ENCODE assay signal across 9 cellular contexts in genomic region chr12:96343347-96343954, GRCh38. TPM values are rescaled to one million over a fixed set of nuclear protein-coding genes. Genes with fewer than 3 reads are reported as not detected.
DNase-seq lines count a peak whose midpoint lies in the region; ATAC-seq, FAIRE-seq and TF ChIP-seq lines count a peak whose summit lies in the region.
"Had no signal": no experiment of that assay in that cellular context is flagged by ENCODE, and none has a peak within 500 bp of the region (broad histone marks: within the 10 kb centered on the region; RNA-seq: fewer than 3 reads in every experiment).

No MANE protein-coding gene starts in this region.

- WGBS in transverse colon (ENCODE audit: low coverage in 1 of 2), 2 donors, result 89 to 90% methylated on average over 2 to 3 of the region's 3 CpGs

- in situ Hi-C loops in transverse colon (cut with MboI; ENCODE audit: low pct_ligation_motif_present in 1 of 4, low pct_unique_long_range_greater_than_20kb in 1 of 4, low sequenced_read_pairs in 3 of 4), result no loop called here

- TF ChIP-seq CTCF in endothelial cell (IDR thresholded peaks at IDR 0.05; ENCODE audit: unreplicated experiment) (no peak), transverse colon (IDR thresholded peaks at IDR 0.05) (no peak)

- peaks cover 0 to 10% (median 3%) of the 10 kb centered on the region in 4 donors for H3K36me3 ChIP-seq in transverse colon

- H3K4me3 ChIP-seq in Jurkat, Clone E6-1 (ENCODE audit: low read length), result no peak overlapping the region
- no peak overlapping the region for H3K4me3 ChIP-seq in transverse colon

- TF ChIP-seq EP300 in transverse colon (IDR thresholded peaks at IDR 0.05; ENCODE audit: low read depth), result no peak

- H3K27me3 ChIP-seq in transverse colon, result no peaks in the 10 kb centered on the region

- peak; percentile 85 for ATAC-seq in GM18498 (IDR thresholded peaks at IDR 0.05; ENCODE audit: unreplicated experiment)
- peak; percentile 77 for ATAC-seq in GM21423 (IDR thresholded peaks at IDR 0.05; ENCODE audit: unreplicated experiment)

- TF ChIP-seq POLR2A in H54 (IDR thresholded peaks at IDR 0.05; ENCODE audit: low read depth, low read length) (no peak), transverse colon (IDR thresholded peaks at IDR 0.05) (no peak)

- H3K9me3 ChIP-seq in transverse colon, result peaks cover 10 to 14% of the 10 kb centered on the region in 2 donors

- no peak overlapping the region for H3K4me3 Mint-ChIP-seq in endothelial cell (ENCODE audit: unreplicated experiment)

- H3K36me3 Mint-ChIP-seq in endothelial cell (ENCODE audit: low read depth, unreplicated experiment), result peaks cover 9% of the 10 kb centered on the region

- H3K4me1 ChIP-seq in transverse colon, result peaks cover 0 to 33% (median 25%) of the 10 kb centered on the region in 4 donors

- no peaks in the 10 kb centered on the region for H3K9me3 Mint-ChIP-seq in endothelial cell (ENCODE audit: unreplicated experiment)

- intact Hi-C loops in transverse colon (cut with DNase I; ENCODE audit: low total_unique reads), result no loop called here

- peaks cover 2% of the 10 kb centered on the region for H3K27me3 Mint-ChIP-seq in endothelial cell (ENCODE audit: unreplicated experiment)

- peak overlapping the region; percentile 38 for H3K27ac Mint-ChIP-seq in endothelial cell (ENCODE audit: unreplicated experiment)

- peak; percentile 64 for DNase-seq in Jurkat, Clone E6-1 (ENCODE audit: low read depth, low spot score)
- no peak for DNase-seq in endothelial cell (ENCODE audit: low spot score)
- DNase-seq in NCI-H2227 treated with DMSO at 0.1 percent for 48 hours (lab: John Stamatoyannopoulos, UW), result no peak
- DNase-seq in H54 (ENCODE audit: insufficient read length, low spot score), result no peak
- DNase-seq in NCI-H345 (lab: John Stamatoyannopoulos, UW), result no peak
- no peak for DNase-seq in transverse colon
- DNase-seq: NCI-H82 had no signal

- no peak for FAIRE-seq in H54 (lab: Jason Lieb, UNC)

- H3K27ac ChIP-seq in transverse colon, result no peak overlapping the region

- peaks cover 25% of the 10 kb centered on the region for H3K4me1 Mint-ChIP-seq in endothelial cell (ENCODE audit: unreplicated experiment)

RNA-seq across cellular contexts. Expression of gene CDK17, which starts 56.8 kb away (rescaled TPM):
- 14.6 TPM for polyA plus RNA-seq in Jurkat, Clone E6-1 (2012; ENCODE audit: insufficient read depth, insufficient read length)
- total RNA-seq in endothelial cell (ENCODE audit: unreplicated experiment) (112 TPM), transverse colon (10 to 100 TPM; 32.5 to 81.4 (median 51.8) TPM)
